ENCODE assay signal across 8 cellular contexts in the genomic region with DNA sequence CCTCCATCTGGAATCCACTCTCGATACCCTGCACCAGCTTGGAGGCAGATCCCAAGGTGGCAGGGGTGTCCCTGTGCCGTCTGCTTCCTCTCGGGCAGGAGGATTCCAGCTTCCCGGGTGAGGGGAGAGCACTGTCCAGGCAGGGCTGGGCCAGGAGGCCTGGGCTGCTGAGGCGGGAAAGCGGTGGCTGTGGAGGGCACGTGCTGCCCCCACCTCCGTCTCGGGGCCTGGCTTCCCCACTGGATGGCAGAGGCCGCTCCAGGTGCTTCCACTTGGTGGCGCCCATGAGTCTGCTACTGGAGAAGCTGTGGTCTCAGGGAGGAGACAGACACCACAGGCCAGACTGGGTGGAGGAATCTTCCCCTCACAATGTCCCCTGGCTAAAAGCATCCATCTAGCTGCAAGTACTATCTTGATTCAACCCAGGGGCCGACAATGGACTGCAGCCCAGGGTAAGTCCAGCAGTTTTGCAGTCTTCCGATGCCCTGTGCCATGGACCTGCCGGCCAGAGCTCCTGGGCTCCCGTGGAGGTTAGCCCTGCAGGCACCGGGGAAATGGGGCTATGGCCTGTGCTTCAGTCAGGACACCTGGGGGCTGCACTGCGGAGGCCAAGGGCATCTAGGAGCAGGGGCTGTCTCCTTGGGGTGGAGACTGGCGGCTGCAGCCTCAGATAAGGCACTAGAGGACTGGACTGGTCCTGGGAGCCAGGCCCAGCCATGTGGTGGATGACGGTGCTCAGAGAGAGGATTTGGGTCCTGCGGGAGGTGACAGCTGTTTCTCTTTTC. TPM values are rescaled to one million over a fixed set of nuclear protein-coding genes. Genes with fewer than 3 reads are reported as not detected.
DNase-seq lines count a peak whose midpoint lies in the region; ATAC-seq, FAIRE-seq and TF ChIP-seq lines count a peak whose summit lies in the region.

No MANE protein-coding gene starts in this region.

- ATAC-seq in T-cell (replicated peaks in 1 of 4) (peak in 2 of 4 experiments; percentile 44 to 49), mucosa of descending colon (peak; percentile 57), HG02798 (IDR thresholded peaks at IDR 0.05; ENCODE audit: poor library complexity, unreplicated experiment) (no peak)

- H3K27me3 Mint-ChIP-seq in T-cell (no peaks in the 10 kb centered on the region), chondrocyte (ENCODE audit: low read depth) (no peaks in the 10 kb centered on the region)

- H3K4me3 ChIP-seq in A673 (ENCODE audit: low read depth, low read length, poor library complexity, severe bottlenecking) (no peak overlapping the region), mucosa of descending colon (no peak overlapping the region)

- H3K27me3 ChIP-seq in A673 (replicated peaks; ENCODE audit: insufficient read depth, low read depth, low read length, poor library complexity) = no peaks in the 10 kb centered on the region

- no peak overlapping the region for H3K27ac ChIP-seq in A673 (ENCODE audit: low read depth, low read length, poor library complexity, severe bottlenecking)

- intact Hi-C loops in A673 (cut with micrococcal nuclease; ENCODE audit: unreplicated experiment) (no loop called here), mucosa of descending colon (cut with DNase I, micrococcal nuclease) (no loop called here)

- POLR2A ChIA-PET in A673 (lab: Charles Lee; ENCODE audit: low non-redundant PET) = no interaction called here
- POLR2A ChIA-PET in T-cell (lab: Charles Lee) = no interaction called here

- H3K9me3 ChIP-seq in A673 (ENCODE audit: low read depth, low read length, poor library complexity, severe bottlenecking) = no peaks in the 10 kb centered on the region
- no peaks in the 10 kb centered on the region for H3K9me3 ChIP-seq in mucosa of descending colon

- no peak for FAIRE-seq in GM12891 (lab: Jason Lieb, UNC)

- peaks cover 0 to 4% (median 3%) of the 10 kb centered on the region in 3 donors for H3K4me1 Mint-ChIP-seq in T-cell
- H3K4me1 Mint-ChIP-seq in chondrocyte (ENCODE audit: low read depth) = no peaks in the 10 kb centered on the region

- no peak for TF ChIP-seq POLR2A in GM12891 (IDR thresholded peaks at IDR 0.05; ENCODE audit: low read depth, low read length)

- no peaks in the 10 kb centered on the region for H3K36me3 ChIP-seq in A673 (ENCODE audit: insufficient read depth, low read length, poor library complexity, severe bottlenecking)
- H3K36me3 ChIP-seq in mucosa of descending colon (ENCODE audit: low read depth) = peaks cover 7% of the 10 kb centered on the region

- DNase-seq in A673 (ENCODE audit: low spot score) (peak; percentile 53), GM12891 (ENCODE audit: insufficient read length, low spot score) (peak; percentile 45), T-cell (peak in 19 of 34 experiments; percentile 3 to 34 (median 14)), chondrocyte (ENCODE audit: low spot score) (no peak), mucosa of descending colon (peak; percentile 46 to 60 (median 49)), DMS79 (lab: John Stamatoyannopoulos, UW) (no peak), dedifferentiated amniotic fluid mesenchymal stem cell (ENCODE audit: extremely low spot score) (no peak)

- H3K4me1 ChIP-seq in A673 (ENCODE audit: insufficient read depth, low read length, poor library complexity, severe bottlenecking) (no peaks in the 10 kb centered on the region), mucosa of descending colon (ENCODE audit: low read depth) (no peaks in the 10 kb centered on the region)

- no peak overlapping the region for H3K4me3 Mint-ChIP-seq in T-cell
- H3K4me3 Mint-ChIP-seq in chondrocyte (ENCODE audit: unreplicated experiment) = no peak overlapping the region

- CTCF ChIA-PET in A673 (lab: Charles Lee) (interaction anchor here (0.5 to 1.6 kb wide), 5 partner anchors 15 to 153 kb away, joined by 3 to 5 read pairs (median 3); no protein-coding TSS in a partner anchor), T-cell (lab: Charles Lee) (interaction anchor here in 1 of 2 donors (0.6 to 0.9 kb wide), 3 partner anchors 11 to 152 kb away, joined by 3 to 4 read pairs (median 3); no protein-coding TSS in a partner anchor)

- H3K36me3 Mint-ChIP-seq in T-cell = peaks cover 15% of the 10 kb centered on the region
- peaks cover 12% of the 10 kb centered on the region for H3K36me3 Mint-ChIP-seq in chondrocyte (ENCODE audit: low read depth)

- peak; percentile 61 for TF ChIP-seq CTCF in A673 (conservative IDR thresholded peaks at IDR 0.05; ENCODE audit: low read depth, low read length)
- TF ChIP-seq CTCF in chondrocyte (IDR thresholded peaks at IDR 0.05) = peak; percentile 72
- TF ChIP-seq CTCF in mucosa of descending colon (IDR thresholded peaks at IDR 0.05) = no peak

- BruUV-seq in A673 (replicated peaks; lab: Mats Ljungman, UMichigan) = no TSS peak

- H3K27ac Mint-ChIP-seq in T-cell (peak overlapping the region in 1 of 2 donors; percentile 11), chondrocyte (ENCODE audit: unreplicated experiment) (peak overlapping the region; percentile 22)

- H3K9me3 Mint-ChIP-seq in T-cell (no peaks in the 10 kb centered on the region), chondrocyte (ENCODE audit: low read depth) (no peaks in the 10 kb centered on the region)

TF ChIP-seq in GM12891, 5 proteins besides CTCF, POLR2A, EP300 and RAD21:
- TF ChIP-seq POLR2AphosphoS5 (IDR thresholded peaks at IDR 0.05; ENCODE audit: low read depth, low read length) = no peak
- TF ChIP-seq POU2F2 (IDR thresholded peaks at IDR 0.05; ENCODE audit: low read depth, low read length) = no peak
- no peak for TF ChIP-seq PAX5 (IDR thresholded peaks at IDR 0.05; ENCODE audit: insufficient read depth, low read length, severe bottlenecking)
- no peak for TF ChIP-seq SPI1 (IDR thresholded peaks at IDR 0.05; ENCODE audit: low read depth, low read length)
TF ChIP-seq in GM12891: peak in this region for 0.

RNA-seq across cellular contexts. Expression of a gene that starts 41.3 kb away (rescaled TPM):
- total RNA-seq in A673 (2021) (84.7 and 86.8 TPM in 2 replicates), T-cell (10 to 100 TPM; 16.8 to 34.1 (median 20.8) TPM), chondrocyte (56.6 to 81.1 TPM (median 59.9 TPM) in 3 replicates), mucosa of descending colon (100 to 1,000 TPM in 1 of 3 donors, 10 to 100 TPM in 2; 59.5 to 106 (median 90.8) TPM)
- polyA plus RNA-seq in GM12891 (2012; ENCODE audit: low read depth, missing spikeins) = 23.3 TPM

Comparison
In these comparisons a context has a peak if more than half of its experiments do, and no peak if none do; other contexts are left out.
1. DNase-seq: peak in A673 (single experiment), GM12891 (single experiment), T-cell (19 of 34) and mucosa of descending colon (3 of 3); none in chondrocyte (single experiment), DMS79 (single experiment) and dedifferentiated amniotic fluid mesenchymal stem cell (single experiment).